ENCODE assay signal across 3 cellular contexts in the genomic region with DNA sequence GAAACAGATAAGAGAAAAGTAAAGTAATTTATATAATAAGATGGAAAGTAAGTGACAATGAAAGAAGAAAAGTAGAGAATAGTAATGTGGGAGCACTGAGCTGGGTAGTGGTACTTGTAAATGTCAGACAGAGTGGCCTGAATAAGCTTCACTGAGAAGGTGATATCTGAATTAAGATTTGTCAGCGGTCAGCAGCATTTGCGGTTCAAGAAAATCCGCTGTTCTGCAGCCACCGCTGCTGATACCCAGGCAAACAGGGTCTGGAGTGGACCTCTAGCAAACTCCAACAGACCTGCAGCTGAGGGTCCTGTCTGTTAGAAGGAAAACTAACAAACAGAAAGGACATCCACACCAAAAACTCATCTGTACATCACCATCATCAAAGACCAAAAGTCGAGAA.
A peak's percentile ranks its signal among the peaks of the same experiment; 100 is the strongest.
TF ChIP-seq lines count a peak whose summit lies in the region.

No MANE protein-coding gene starts in this region.

TF ChIP-seq in HEK293, 187 proteins besides CTCF, POLR2A, EP300 and RAD21:
- peak; percentile 18 for TF ChIP-seq SETDB1 (IDR thresholded peaks at IDR 0.05; ENCODE audit: insufficient read length, low read length)
TF ChIP-seq in HEK293: peak in this region for 1; not testable (repeated sequence) for 186.

TF ChIP-seq in WTC11, 78 proteins besides CTCF, POLR2A, EP300 and RAD21:
- TF ChIP-seq ZNF317 (CRISPR knock-in tag; IDR thresholded peaks at IDR 0.05; ENCODE audit: borderline replicate concordance, low read depth), result peak; percentile 83

TF ChIP-seq in K562, 482 proteins besides CTCF, POLR2A, EP300 and RAD21:
- TF ChIP-seq ZBTB33 (CRISPR knock-in tag; IDR thresholded peaks at IDR 0.05), result peak; percentile 99
- TF ChIP-seq ZNF280A (IDR thresholded peaks at IDR 0.05; ENCODE audit: low read depth, partially characterized antibody), result peak; percentile 62
- peak in 1 of 2 experiments; percentile 62; a peak in 1 of 3 replicates for TF ChIP-seq CBX3 (IDR thresholded peaks at IDR 0.05; ENCODE audit: borderline replicate concordance in 1 of 2, low read length in 2 of 2)
- TF ChIP-seq CBX5 (IDR thresholded peaks at IDR 0.05; ENCODE audit: borderline replicate concordance, low read depth), result 0 out of 2 replicates have a peak, but pooled peaks have one; percentile 53
- TF ChIP-seq TRIM28 (IDR thresholded peaks at IDR 0.05), result 0 out of 2 replicates have a peak, but pooled peaks have one; percentile 28
